Comparison of ENCODE assay signal across 8 cellular contexts in the genomic region with DNA sequence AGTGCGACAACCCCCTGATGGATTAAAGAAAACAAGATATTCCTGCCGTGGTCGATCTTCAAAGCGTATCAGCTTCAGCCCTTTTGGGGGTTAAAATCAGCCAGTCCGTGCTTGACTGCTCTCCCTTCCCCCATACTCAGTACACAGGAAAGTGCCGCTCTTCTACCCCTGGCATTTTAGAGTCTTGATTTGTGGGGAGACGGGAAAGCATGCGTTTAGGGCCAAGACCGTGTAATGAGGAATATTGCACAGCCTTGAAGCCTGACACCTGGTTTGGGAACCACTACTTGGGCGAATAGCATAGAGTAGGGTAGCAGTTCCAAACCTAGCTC. TPM values are rescaled to one million over a fixed set of nuclear protein-coding genes. Genes with fewer than 3 reads are reported as not detected.
A peak's percentile ranks its signal among the peaks of the same experiment; 100 is the strongest.
DNase-seq lines count a peak whose midpoint lies in the region; ATAC-seq, FAIRE-seq and TF ChIP-seq lines count a peak whose summit lies in the region.

No MANE protein-coding gene starts in this region.

- peak overlapping the region; percentile 40 for H3K14ac ChIP-seq in neuronal stem cell (ENCODE audit: low read length)

- no peak overlapping the region for H3K4ac ChIP-seq in neuronal stem cell (ENCODE audit: low read length)

- H3K4me2 ChIP-seq in Loucy (ENCODE audit: low read depth, low read length, poor library complexity, severe bottlenecking): peak overlapping the region; percentile 95
- peak overlapping the region; percentile 82 for H3K4me2 ChIP-seq in neuronal stem cell (ENCODE audit: insufficient read depth, low read length, poor library complexity, severe bottlenecking)

- no peak overlapping the region for H2BK15ac ChIP-seq in neuronal stem cell (ENCODE audit: low read length)

- no peaks in the 10 kb centered on the region for H3K79me1 ChIP-seq in neuronal stem cell (ENCODE audit: low read depth, low read length)

- no peak overlapping the region for H2AK5ac ChIP-seq in neuronal stem cell (ENCODE audit: low read depth, low read length)

- H3K9ac ChIP-seq in Loucy (ENCODE audit: low read depth, low read length, poor library complexity, severe bottlenecking) (peak overlapping the region; percentile 97), neuronal stem cell (ENCODE audit: low read depth, low read length, poor library complexity) (peak overlapping the region; percentile 71)

- no peaks in the 10 kb centered on the region for H3K27me3 Mint-ChIP-seq in CD4-positive, alpha-beta memory T cell
- peaks cover 2 to 7% of the 10 kb centered on the region in 2 donors for H3K27me3 Mint-ChIP-seq in effector memory CD8-positive, alpha-beta T cell

- H3K79me2 ChIP-seq in Loucy (ENCODE audit: insufficient read depth, low read length): peaks cover 50% of the 10 kb centered on the region

- peaks cover 31% of the 10 kb centered on the region for H3K4me1 ChIP-seq in CD4-positive, alpha-beta memory T cell (ENCODE audit: insufficient read depth, low read length)
- H3K4me1 ChIP-seq in Loucy (ENCODE audit: insufficient read depth, low read length, poor library complexity, severe bottlenecking): peaks cover 23% of the 10 kb centered on the region
- H3K4me1 ChIP-seq in neuronal stem cell (ENCODE audit: control insufficient read depth in 2 of 2, insufficient read depth in 1 of 2, low read depth in 1 of 2, low read length in 2 of 2): peaks cover 0 to 7% of the 10 kb centered on the region in 2 donors

- H3K9me3 ChIP-seq in CD4-positive, alpha-beta memory T cell (ENCODE audit: control insufficient read depth in 1 of 2, low read length in 2 of 2): no peaks in the 10 kb centered on the region
- no peaks in the 10 kb centered on the region for H3K9me3 ChIP-seq in Loucy (ENCODE audit: insufficient read depth, low read depth, low read length)
- H3K9me3 ChIP-seq in neuronal stem cell (replicated peaks in 1 of 2; ENCODE audit: control insufficient read depth in 2 of 2, insufficient read depth in 1 of 2, low read depth in 1 of 2, low read length in 2 of 2): no peaks in the 10 kb centered on the region

- no peaks in the 10 kb centered on the region for H3F3A ChIP-seq in Loucy (ENCODE audit: low read depth)

- H3K23ac ChIP-seq in neuronal stem cell (ENCODE audit: low read depth, low read length, poor library complexity): no peak overlapping the region

- WGBS in neuronal stem cell (ENCODE audit: extremely low coverage in 2 of 2, insufficient read length in 2 of 2, insufficient replicate concordance in 1 of 2), 2 donors: no CpG with 5 or more reads among the region's 10 CpGs

- H3K18ac ChIP-seq in neuronal stem cell (ENCODE audit: low read length): peak overlapping the region; percentile 95

- H3K4me3 Mint-ChIP-seq in CD4-positive, alpha-beta memory T cell: peak overlapping the region; percentile 97 to 100 (median 100)
- H3K4me3 Mint-ChIP-seq in effector memory CD8-positive, alpha-beta T cell: peak overlapping the region; percentile 99 to 100

- peaks cover 6% of the 10 kb centered on the region for H4K20me1 ChIP-seq in Loucy (ENCODE audit: insufficient read depth, low read length, poor library complexity, severe bottlenecking)

- peak overlapping the region; percentile 55 for H4K8ac ChIP-seq in neuronal stem cell (ENCODE audit: low read depth, low read length)

- H2BK120ac ChIP-seq in neuronal stem cell (ENCODE audit: low read depth, low read length): no peak overlapping the region

- H3K36me3 Mint-ChIP-seq in CD4-positive, alpha-beta memory T cell: peaks cover 0 to 12% of the 10 kb centered on the region in 2 donors
- peaks cover 10% of the 10 kb centered on the region for H3K36me3 Mint-ChIP-seq in effector memory CD8-positive, alpha-beta T cell (ENCODE audit: insufficient read depth)

- no peak for DNase-seq in CD4-positive, alpha-beta memory T cell
- DNase-seq in effector memory CD8-positive, alpha-beta T cell: no peak
- no peak for DNase-seq in neuronal stem cell (ENCODE audit: low spot score)
- no peak for DNase-seq in GM12891 (ENCODE audit: insufficient read length, low spot score)
- DNase-seq in NCI-H526 (lab: John Stamatoyannopoulos, UW): no peak

- H3K27ac ChIP-seq in CD4-positive, alpha-beta memory T cell (ENCODE audit: low read depth, low read length): peak overlapping the region; percentile 70
- H3K27ac ChIP-seq in neuronal stem cell (replicated peaks; ENCODE audit: low read length): no peak overlapping the region

- peak overlapping the region; percentile 93 to 100 (median 99) for H3K27ac Mint-ChIP-seq in CD4-positive, alpha-beta memory T cell
- peak overlapping the region; percentile 98 to 99 for H3K27ac Mint-ChIP-seq in effector memory CD8-positive, alpha-beta T cell

- H2AFZ ChIP-seq in Loucy (ENCODE audit: low read length) (peak overlapping the region; percentile 96), neuronal stem cell (ENCODE audit: low read length) (peak overlapping the region; percentile 95)

- POLR2A ChIA-PET in CD4-positive, alpha-beta memory T cell (lab: Charles Lee; ENCODE audit: partially characterized antibody): interaction anchor here (1.0 to 1.5 kb wide), 3 partner anchors 29 to 261 kb away, joined by 3 to 4 read pairs (median 3); partner anchors contain the start of genes CYP1A1 and RPP25

- H4K91ac ChIP-seq in neuronal stem cell (ENCODE audit: low read depth, low read length, poor library complexity): no peak overlapping the region

- CTCF ChIA-PET in CD4-positive, alpha-beta memory T cell (lab: Charles Lee; ENCODE audit: partially characterized antibody): interaction anchor here (1.1 kb wide), 1 partner anchor 103 kb away, joined by 3 read pairs; no protein-coding TSS in a partner anchor

- no peak overlapping the region for H2BK5ac ChIP-seq in neuronal stem cell (ENCODE audit: low read length)

- peak overlapping the region; percentile 80 to 96 for H3K4me3 ChIP-seq in CD4-positive, alpha-beta memory T cell (ENCODE audit: low read length in 2 of 2)
- H3K4me3 ChIP-seq in Loucy (ENCODE audit: low read length, poor library complexity, severe bottlenecking) (peak overlapping the region; percentile 94), neuronal stem cell (ENCODE audit: low read length in 2 of 2) (peak overlapping the region; percentile 81 to 97)

- peaks cover 29 to 49% (median 38%) of the 10 kb centered on the region in 4 donors for H3K4me1 Mint-ChIP-seq in CD4-positive, alpha-beta memory T cell
- peaks cover 26 to 30% of the 10 kb centered on the region in 2 donors for H3K4me1 Mint-ChIP-seq in effector memory CD8-positive, alpha-beta T cell (ENCODE audit: low read depth in 2 of 2)

- TF ChIP-seq POLR2A in GM12891 (IDR thresholded peaks at IDR 0.05; ENCODE audit: low read depth, low read length): no peak

- no peaks in the 10 kb centered on the region for H3K9me2 ChIP-seq in Loucy (replicated peaks; ENCODE audit: low read depth, low read length)

- intact Hi-C loops in CD4-positive, alpha-beta memory T cell (cut with micrococcal nuclease): loop anchor here (5.0 kb wide), 1 partner anchor 326 kb away; the partner anchor contains the start of gene PPCDC

- H3K9me3 Mint-ChIP-seq in CD4-positive, alpha-beta memory T cell: no peaks in the 10 kb centered on the region
- H3K9me3 Mint-ChIP-seq in effector memory CD8-positive, alpha-beta T cell: peaks cover 0 to 1% of the 10 kb centered on the region in 2 donors

- H3K27me3 ChIP-seq in CD4-positive, alpha-beta memory T cell (ENCODE audit: insufficient read depth, low read length): no peaks in the 10 kb centered on the region
- H3K27me3 ChIP-seq in Loucy (ENCODE audit: insufficient read depth, low read length, poor library complexity, severe bottlenecking): no peaks in the 10 kb centered on the region
- peaks cover 0 to 3% (median 0%) of the 10 kb centered on the region in 3 experiments for H3K27me3 ChIP-seq in neuronal stem cell (ENCODE audit: control insufficient read depth in 3 of 3, insufficient read depth in 3 of 3, low read depth in 1 of 3, low read length in 3 of 3)

- peak; percentile 17 for ATAC-seq in effector memory CD8-positive, alpha-beta T cell (replicated peaks)
- ATAC-seq in HG03025 (IDR thresholded peaks at IDR 0.05; ENCODE audit: low FRiP score, unreplicated experiment): no peak
- ATAC-seq in GM21717 (IDR thresholded peaks at IDR 0.05; ENCODE audit: unreplicated experiment): no peak

- FAIRE-seq in GM12891 (lab: Jason Lieb, UNC): no peak

- H3K36me3 ChIP-seq in CD4-positive, alpha-beta memory T cell (ENCODE audit: insufficient read depth, low read length): no peaks in the 10 kb centered on the region
- H3K36me3 ChIP-seq in Loucy (ENCODE audit: insufficient read depth, low read length) (no peaks in the 10 kb centered on the region), neuronal stem cell (replicated peaks in 1 of 2; ENCODE audit: control insufficient read depth in 2 of 2, insufficient read depth in 2 of 2, low read length in 2 of 2) (peaks cover 0 to 3% of the 10 kb centered on the region in 2 donors)

- no peak overlapping the region for H2BK12ac ChIP-seq in neuronal stem cell (ENCODE audit: low read length)

- TF ChIP-seq CTCF in Loucy (conservative IDR thresholded peaks at IDR 0.05; ENCODE audit: low read length): no peak

TF ChIP-seq in GM12891, 5 proteins besides CTCF, POLR2A, EP300 and RAD21:
- no peak for TF ChIP-seq SPI1 (IDR thresholded peaks at IDR 0.05; ENCODE audit: low read depth, low read length)
- TF ChIP-seq POU2F2 (IDR thresholded peaks at IDR 0.05; ENCODE audit: low read depth, low read length): no peak
- TF ChIP-seq PAX5 (IDR thresholded peaks at IDR 0.05; ENCODE audit: insufficient read depth, low read length, severe bottlenecking): no peak
- TF ChIP-seq TAF1 (IDR thresholded peaks at IDR 0.05; ENCODE audit: low read depth, low read length): no peak
- no peak for TF ChIP-seq POLR2AphosphoS5 (IDR thresholded peaks at IDR 0.05; ENCODE audit: low read depth, low read length)

RNA-seq across cellular contexts. Expression of gene EDC3, which starts 0.5 kb away (rescaled TPM):
- 10 to 100 TPM; 40.6 to 40.7 TPM for total RNA-seq in CD4-positive, alpha-beta memory T cell
- polyA plus RNA-seq in CD4-positive, alpha-beta memory T cell: 10 to 100 TPM; 22.9 to 28.2 TPM
- 31.9 TPM for polyA plus RNA-seq in neuronal stem cell (2013, experiment 1 of 2)
- polyA plus RNA-seq in neuronal stem cell (2013, experiment 2 of 2): 30.1 TPM
- polyA plus RNA-seq in GM12891 (2012; ENCODE audit: low read depth, missing spikeins): 26.7 TPM

RNA-seq across cellular contexts. Expression of gene CYP1A1, which starts 29.0 kb away (rescaled TPM):
- total RNA-seq in CD4-positive, alpha-beta memory T cell: under 1 TPM; 0.11 to 0.26 TPM
- polyA plus RNA-seq in CD4-positive, alpha-beta memory T cell: not detected
- 0.56 TPM for polyA plus RNA-seq in neuronal stem cell (2013, experiment 1 of 2)
- 0.33 TPM for polyA plus RNA-seq in neuronal stem cell (2013, experiment 2 of 2)
- polyA plus RNA-seq in GM12891 (2012; ENCODE audit: low read depth, missing spikeins): 1.1 TPM

RNA-seq across cellular contexts. Expression of gene CYP1A2, which starts 52.3 kb away (rescaled TPM):
- not detected for total RNA-seq in CD4-positive, alpha-beta memory T cell
- not detected for polyA plus RNA-seq in CD4-positive, alpha-beta memory T cell
- polyA plus RNA-seq in neuronal stem cell (2013, experiment 1 of 2): not detected
- not detected for polyA plus RNA-seq in neuronal stem cell (2013, experiment 2 of 2)
- not detected for polyA plus RNA-seq in GM12891 (2012; ENCODE audit: low read depth, missing spikeins)
